In the genomic region with DNA sequence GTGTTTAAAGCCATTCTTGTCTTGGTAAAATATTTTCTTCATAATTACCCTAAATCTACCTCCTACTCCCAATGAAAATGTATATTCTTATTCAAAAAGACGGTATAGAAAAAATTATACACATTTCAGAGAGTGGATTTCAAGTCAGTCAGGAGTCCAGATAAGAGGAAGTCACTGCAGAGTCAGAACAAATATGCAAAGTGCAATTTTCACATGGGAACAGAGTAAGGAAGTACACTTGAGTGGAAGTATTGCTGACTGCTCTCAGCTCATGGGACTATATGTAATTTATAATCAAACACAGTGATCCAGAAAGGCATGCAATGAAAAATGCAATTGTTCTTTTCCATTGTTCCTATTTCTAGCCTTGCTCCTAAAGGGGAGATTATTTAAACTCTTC, we compare ENCODE assay signal across 21 cellular contexts.
"Had no signal": no experiment of that assay in that cellular context is flagged by ENCODE, and none has a peak within 500 bp of the region (broad histone marks: within the 10 kb centered on the region; RNA-seq: fewer than 3 reads in every experiment).

No MANE protein-coding gene starts in this region.

- H3K27ac ChIP-seq: RWPE1 had no signal

- ATAC-seq: Panc1, PC-3, T-cell had no signal

- H3K27me3 ChIP-seq: MG63 had no signal

- H3K9me3 ChIP-seq: MG63, SK-N-SH had no signal

- H3K4me2 ChIP-seq: SK-N-SH had no signal

- H3K9ac ChIP-seq: SK-N-SH had no signal

- H3K4me3 ChIP-seq: MG63 had no signal

- H3K36me3 ChIP-seq: MG63 had no signal

- DNase-seq: KBM-7, MG63, NCI-H1092, NCI-H1436, NCI-H187, NCI-H2029, NCI-H2081 treated with DMSO at 0.1 percent for 48 hours, NCI-H2171, NCI-H226, NCI-H446, NCI-H510A, NCI-H524 treated with DMSO at 0.1 percent for 48 hours, NCI-H69, NCI-H774, PC-3, SHP77, SK-N-SH, SW 1271, T-cell had no signal
